ENCODE assay signal across 9 cellular contexts in genomic region chr3:105907790-105908189, GRCh38. TPM values are rescaled to one million over a fixed set of nuclear protein-coding genes. Genes with fewer than 3 reads are reported as not detected.
A peak's percentile ranks its signal among the peaks of the same experiment; 100 is the strongest.
DNase-seq lines count a peak whose midpoint lies in the region; ATAC-seq and TF ChIP-seq lines count a peak whose summit lies in the region.
"Had no signal": no experiment of that assay in that cellular context is flagged by ENCODE, and none has a peak within 500 bp of the region (broad histone marks: within the 10 kb centered on the region; RNA-seq: fewer than 3 reads in every experiment).

No MANE protein-coding gene starts in this region.

- no peaks in the 10 kb centered on the region for H3K36me3 Mint-ChIP-seq in CD8-positive, alpha-beta T cell

- H3K4me3 Mint-ChIP-seq in CD8-positive, alpha-beta T cell = no peak overlapping the region

- intact Hi-C loops in CD8-positive, alpha-beta T cell (cut with DNase I, micrococcal nuclease) = loop anchor here in 1 of 2 experiments (5.0 kb wide), 1 partner anchor 45 kb away; no protein-coding TSS in a partner anchor

- H3K36me3 ChIP-seq in CD8-positive, alpha-beta T cell (ENCODE audit: insufficient read depth, low read length) = no peaks in the 10 kb centered on the region

- no peak for DNase-seq in CD8-positive, alpha-beta T cell
- DNase-seq in SKM-1 (lab: John Stamatoyannopoulos, UW; ENCODE audit: unreplicated experiment) = peak; percentile 36
- peak; percentile 61 for DNase-seq in medulla oblongata (ENCODE audit: extremely low spot score)
- DNase-seq in NCI-H187 (lab: John Stamatoyannopoulos, UW) = no peak
- DNase-seq in NCI-H524 treated with DMSO at 0.1 percent for 48 hours (lab: John Stamatoyannopoulos, UW) = no peak
- no peak for DNase-seq in DMS 273 treated with DMSO at 0.1 percent for 48 hours (lab: John Stamatoyannopoulos, UW)
- DNase-seq: NCI-H1930 had no signal

- H3K27me3 ChIP-seq in CD8-positive, alpha-beta T cell (ENCODE audit: insufficient read depth, low read length) = no peaks in the 10 kb centered on the region

- peaks cover 6% of the 10 kb centered on the region for H3K4me1 ChIP-seq in CD8-positive, alpha-beta T cell (ENCODE audit: insufficient read depth, low read length)

- CTCF ChIA-PET in CD8-positive, alpha-beta T cell (lab: Charles Lee) = interaction anchor here (1.5 kb wide), 1 partner anchor 17 kb away, joined by 3 read pairs; no protein-coding TSS in a partner anchor

- POLR2A ChIA-PET in CD8-positive, alpha-beta T cell (lab: Charles Lee) = interaction anchor here (0.7 kb wide), 1 partner anchor 149 kb away, joined by 3 read pairs; no protein-coding TSS in a partner anchor

- no peak overlapping the region for H3K4me3 ChIP-seq in CD8-positive, alpha-beta T cell (ENCODE audit: low read depth, low read length)

- no peak for ATAC-seq in CD8-positive, alpha-beta T cell
- ATAC-seq in HG02938 (IDR thresholded peaks at IDR 0.05; ENCODE audit: unreplicated experiment) (peak; percentile 76), GM18907 (IDR thresholded peaks at IDR 0.05; ENCODE audit: unreplicated experiment) (no peak)

- no peaks in the 10 kb centered on the region for H3K9me3 ChIP-seq in CD8-positive, alpha-beta T cell (ENCODE audit: low read length)

- no peaks in the 10 kb centered on the region for H3K9me3 Mint-ChIP-seq in CD8-positive, alpha-beta T cell

- H3K4me1 Mint-ChIP-seq in CD8-positive, alpha-beta T cell (ENCODE audit: low read depth) = peaks cover 11% of the 10 kb centered on the region

- no peak overlapping the region for H3K27ac ChIP-seq in CD8-positive, alpha-beta T cell (ENCODE audit: low read depth, low read length)

- no peak for TF ChIP-seq CTCF in CD8-positive, alpha-beta T cell (IDR thresholded peaks at IDR 0.05)

- H3K27me3 Mint-ChIP-seq in CD8-positive, alpha-beta T cell (ENCODE audit: low read depth) = no peaks in the 10 kb centered on the region

- H3K27ac Mint-ChIP-seq in CD8-positive, alpha-beta T cell = peak overlapping the region; percentile 60

RNA-seq across cellular contexts. Expression of gene CBLB, which starts 39.0 kb away (rescaled TPM):
- total RNA-seq in CD8-positive, alpha-beta T cell = 100 to 1,000 TPM; 133 to 140 TPM

Comparison
In these comparisons a context has a peak if more than half of its experiments do, and no peak if none do; other contexts are left out.
1. DNase-seq: peak in SKM-1 (single experiment) and medulla oblongata (single experiment); none in CD8-positive, alpha-beta T cell (0 of 7), NCI-H187 (0 of 2), NCI-H524 treated with DMSO at 0.1 percent for 48 hours (single experiment) and DMS 273 treated with DMSO at 0.1 percent for 48 hours (single experiment).